8 cellular contexts compared by ENCODE assay signal in genomic region chr2:97740590-97741182, GRCh38. TPM values are rescaled to one million over a fixed set of nuclear protein-coding genes. Genes with fewer than 3 reads are reported as not detected.
DNase-seq lines count a peak whose midpoint lies in the region; ATAC-seq and TF ChIP-seq lines count a peak whose summit lies in the region.

No MANE protein-coding gene starts in this region.

- DNase-seq in DMS79 treated with DMSO at 0.1 percent for 48 hours (lab: John Stamatoyannopoulos, UW) (peak; percentile 94), HT-29 (ENCODE audit: low spot score) (peak; percentile 57), NT2/D1 (ENCODE audit: low read depth, low spot score) (peak; percentile 68), right atrium auricular region (ENCODE audit: low spot score) (no peak), smooth muscle cell (lab: John Stamatoyannopoulos, UW; ENCODE audit: unreplicated experiment) (no peak)

- H3K36me3 Mint-ChIP-seq in activated naive CD4-positive, alpha-beta T cell treated with anti-CD3 and anti-CD28 coated beads, Interleukin-2, amount 50 U/mL, for 24 hours = peaks cover 26% of the 10 kb centered on the region

- peaks cover 50% of the 10 kb centered on the region for H3K4me1 Mint-ChIP-seq in activated naive CD4-positive, alpha-beta T cell treated with anti-CD3 and anti-CD28 coated beads, Interleukin-2, amount 50 U/mL, for 24 hours

- no peaks in the 10 kb centered on the region for H3K9me3 Mint-ChIP-seq in activated naive CD4-positive, alpha-beta T cell treated with anti-CD3 and anti-CD28 coated beads, Interleukin-2, amount 50 U/mL, for 24 hours

- H3K27ac ChIP-seq in right atrium auricular region (no peak overlapping the region), smooth muscle cell (ENCODE audit: low read depth) (no peak overlapping the region)

- H3K4me3 ChIP-seq in NT2/D1 (ENCODE audit: insufficient read length, low read depth) (no peak overlapping the region), right atrium auricular region (no peak overlapping the region), smooth muscle cell (no peak overlapping the region)

- no peaks in the 10 kb centered on the region for H3K27me3 ChIP-seq in NT2/D1 (ENCODE audit: insufficient read depth, insufficient read length)
- H3K27me3 ChIP-seq in right atrium auricular region = no peaks in the 10 kb centered on the region
- no peaks in the 10 kb centered on the region for H3K27me3 ChIP-seq in smooth muscle cell (ENCODE audit: low read depth)

- 37% methylated on average over 19 of the region's 19 CpGs for WGBS in smooth muscle cell (ENCODE audit: low lambda C conversion rate)

- no peaks in the 10 kb centered on the region for H3K9me3 ChIP-seq in NT2/D1 (ENCODE audit: insufficient read depth, low read length)
- H3K9me3 ChIP-seq in right atrium auricular region = no peaks in the 10 kb centered on the region
- no peaks in the 10 kb centered on the region for H3K9me3 ChIP-seq in smooth muscle cell (replicated peaks; ENCODE audit: low read depth)

- no peak overlapping the region for H3K4me2 ChIP-seq in smooth muscle cell

- H3F3A ChIP-seq in smooth muscle cell (ENCODE audit: low read depth) = no peaks in the 10 kb centered on the region

- H3K36me3 ChIP-seq in NT2/D1 (ENCODE audit: insufficient read depth, insufficient read length, low read length) = no peaks in the 10 kb centered on the region
- no peaks in the 10 kb centered on the region for H3K36me3 ChIP-seq in right atrium auricular region
- H3K36me3 ChIP-seq in smooth muscle cell (ENCODE audit: low read depth) = no peaks in the 10 kb centered on the region

- no peak overlapping the region for H2AFZ ChIP-seq in smooth muscle cell (ENCODE audit: low read depth)

- H3K9ac ChIP-seq in NT2/D1 (ENCODE audit: insufficient read length, low read depth) = no peak overlapping the region
- H3K9ac ChIP-seq in smooth muscle cell (ENCODE audit: low read depth) = no peak overlapping the region

- H3K27ac Mint-ChIP-seq in activated naive CD4-positive, alpha-beta T cell treated with anti-CD3 and anti-CD28 coated beads, Interleukin-2, amount 50 U/mL, for 24 hours = peak overlapping the region; percentile 46

- H3K4me1 ChIP-seq in NT2/D1 (ENCODE audit: insufficient read depth, insufficient read length) (peaks cover 2% of the 10 kb centered on the region), right atrium auricular region (peaks cover 0 to 16% of the 10 kb centered on the region in 2 donors), smooth muscle cell (ENCODE audit: low read depth) (no peaks in the 10 kb centered on the region)

- no peak for ATAC-seq in HG03457 (IDR thresholded peaks at IDR 0.05; ENCODE audit: unreplicated experiment)
- ATAC-seq in GM18907 (IDR thresholded peaks at IDR 0.05; ENCODE audit: unreplicated experiment) = no peak

- no peaks in the 10 kb centered on the region for H4K20me1 ChIP-seq in smooth muscle cell (ENCODE audit: low read depth)

- TF ChIP-seq CTCF in right atrium auricular region (IDR thresholded peaks at IDR 0.05) (peak; percentile 57 to 65), smooth muscle cell (IDR thresholded peaks at IDR 0.05; ENCODE audit: borderline replicate concordance, insufficient read depth, poor library complexity, severe bottlenecking) (peak; percentile 78)

- no peaks in the 10 kb centered on the region for H3K27me3 Mint-ChIP-seq in activated naive CD4-positive, alpha-beta T cell treated with anti-CD3 and anti-CD28 coated beads, Interleukin-2, amount 50 U/mL, for 24 hours

- H3K4me3 Mint-ChIP-seq in activated naive CD4-positive, alpha-beta T cell treated with anti-CD3 and anti-CD28 coated beads, Interleukin-2, amount 50 U/mL, for 24 hours = no peak overlapping the region

- no peaks in the 10 kb centered on the region for H3K79me2 ChIP-seq in smooth muscle cell (ENCODE audit: low read depth)

RNA-seq across cellular contexts. Expression of gene ZAP70, which starts 27.3 kb away (rescaled TPM):
- total RNA-seq in HT-29 (2014; rRNA removed; shearing (Covaris generic)) = 1.8 TPM in 1 of 2 replicates, not detected in the other
- total RNA-seq in right atrium auricular region = 1 to 10 TPM in 1 of 2 donors, under 1 TPM in 1; 0.86 to 1.4 TPM
- total RNA-seq in smooth muscle cell = 0.40 TPM in 1 of 2 replicates, not detected in the other
- polyA plus RNA-seq in smooth muscle cell = 0.24 and 0.31 TPM in 2 replicates

Comparison
In these comparisons a context has a peak if more than half of its experiments do, and no peak if none do; other contexts are left out.
1. DNase-seq: peak in DMS79 treated with DMSO at 0.1 percent for 48 hours (single experiment), HT-29 (single experiment) and NT2/D1 (single experiment); none in right atrium auricular region (single experiment) and smooth muscle cell (single experiment).